8 cellular contexts compared by ENCODE assay signal in the genomic region with DNA sequence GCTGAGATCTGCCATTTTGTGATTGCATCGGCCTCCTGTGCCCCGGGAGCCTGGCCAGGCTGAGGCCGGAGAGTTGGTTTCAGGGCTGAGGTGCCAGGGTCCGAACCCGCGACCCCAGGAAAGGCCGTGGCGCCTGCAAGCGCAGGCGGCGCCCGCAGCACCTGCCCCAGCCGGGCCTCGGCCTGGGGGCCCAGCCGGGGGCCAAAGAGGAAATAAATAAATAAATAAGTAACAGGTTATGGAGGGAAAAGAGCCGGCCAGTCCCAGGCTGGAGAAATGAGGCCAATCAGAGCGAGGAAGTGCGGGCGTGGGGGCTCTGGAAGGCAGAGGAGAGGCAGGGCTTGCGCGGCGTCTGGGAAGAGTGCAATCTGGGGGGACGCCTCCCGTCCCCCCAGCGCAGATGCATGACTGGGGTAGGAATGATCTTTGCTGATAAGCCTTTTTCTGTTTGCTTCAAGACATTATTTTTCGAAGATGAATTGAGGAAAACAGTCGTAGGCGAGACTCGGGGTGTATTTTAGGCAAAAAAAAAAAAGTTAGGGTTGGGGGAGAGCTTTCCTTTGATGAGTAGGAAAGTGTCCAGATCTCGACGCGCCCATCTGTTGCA.
A peak's percentile ranks its signal among the peaks of the same experiment; 100 is the strongest.
DNase-seq lines count a peak whose midpoint lies in the region; ATAC-seq and TF ChIP-seq lines count a peak whose summit lies in the region.

No MANE protein-coding gene starts in this region.

- H3K4me2 ChIP-seq in mesenchymal stem cell (ENCODE audit: low read length, poor library complexity, severe bottlenecking) = peak overlapping the region; percentile 72

- TF ChIP-seq EP300 in transverse colon (IDR thresholded peaks at IDR 0.05; ENCODE audit: low read depth) = no peak

- H3K4me3 Mint-ChIP-seq in activated CD4-positive, alpha-beta T cell treated with anti-CD3 and anti-CD28 coated beads, Interleukin-2, amount 10 ng/mL, durations not matched to agents 24 days and 14 days = peak overlapping the region; percentile 89

- H4K91ac ChIP-seq in mesenchymal stem cell (ENCODE audit: low read length) = no peak overlapping the region

- H3K27me3 Mint-ChIP-seq in activated CD4-positive, alpha-beta T cell treated with anti-CD3 and anti-CD28 coated beads, Interleukin-2, amount 10 ng/mL, durations not matched to agents 24 days and 14 days = peaks cover 72% of the 10 kb centered on the region

- TF ChIP-seq CTCF in astrocyte of the cerebellum (IDR thresholded peaks at IDR 0.05; ENCODE audit: low read depth, low read length, missing control alignments) = no peak
- no peak for TF ChIP-seq CTCF in transverse colon (IDR thresholded peaks at IDR 0.05)

- no peak overlapping the region for H2BK12ac ChIP-seq in mesenchymal stem cell (ENCODE audit: low read length in 2 of 2)

- H3K23ac ChIP-seq in mesenchymal stem cell (ENCODE audit: low read length in 2 of 2) = no peak overlapping the region

- H3K36me3 Mint-ChIP-seq in activated CD4-positive, alpha-beta T cell treated with anti-CD3 and anti-CD28 coated beads, Interleukin-2, amount 10 ng/mL, durations not matched to agents 24 days and 14 days (ENCODE audit: low read depth) = peaks cover 12% of the 10 kb centered on the region

- H3K9ac ChIP-seq in mesenchymal stem cell (ENCODE audit: low read length) = no peak overlapping the region

- no peak overlapping the region for H4K8ac ChIP-seq in mesenchymal stem cell (ENCODE audit: low read length)

- no peak overlapping the region for H2BK120ac ChIP-seq in mesenchymal stem cell (ENCODE audit: low read depth, low read length)

- H3K79me1 ChIP-seq in mesenchymal stem cell (replicated peaks; ENCODE audit: low read length, poor library complexity, severe bottlenecking) = no peaks in the 10 kb centered on the region

- H2BK5ac ChIP-seq in mesenchymal stem cell (ENCODE audit: low read depth, low read length, poor library complexity, severe bottlenecking) = no peak overlapping the region

- WGBS in mesenchymal stem cell = 4% methylated on average over 29 of the region's 32 CpGs
- WGBS in transverse colon (ENCODE audit: low coverage in 1 of 2), 2 donors = 0 to 3% methylated on average over 10 to 32 of the region's 32 CpGs

- no peak overlapping the region for H2AFZ ChIP-seq in mesenchymal stem cell (ENCODE audit: low read depth, low read length)

- H2AK5ac ChIP-seq in mesenchymal stem cell (ENCODE audit: low read length, severe bottlenecking) = no peak overlapping the region

- peak overlapping the region; percentile 65 for H3K27ac Mint-ChIP-seq in activated CD4-positive, alpha-beta T cell treated with anti-CD3 and anti-CD28 coated beads, Interleukin-2, amount 10 ng/mL, durations not matched to agents 24 days and 14 days

- no peak for TF ChIP-seq POLR2A in transverse colon (IDR thresholded peaks at IDR 0.05)

- no peak overlapping the region for H3K18ac ChIP-seq in mesenchymal stem cell (ENCODE audit: low read depth in 1 of 2, low read length in 2 of 2)

- H3K9me3 Mint-ChIP-seq in activated CD4-positive, alpha-beta T cell treated with anti-CD3 and anti-CD28 coated beads, Interleukin-2, amount 10 ng/mL, durations not matched to agents 24 days and 14 days = peaks cover 9% of the 10 kb centered on the region

- H3K36me3 ChIP-seq in mesenchymal stem cell (ENCODE audit: control insufficient read depth in 1 of 2, insufficient read depth in 2 of 2, low read depth in 1 of 2, low read length in 2 of 2) (no peaks in the 10 kb centered on the region), transverse colon (no peaks in the 10 kb centered on the region)

- no peak overlapping the region for H2BK15ac ChIP-seq in mesenchymal stem cell (ENCODE audit: low read depth, poor library complexity, severe bottlenecking)

- H3K27ac ChIP-seq in mesenchymal stem cell (ENCODE audit: low read length, poor library complexity, severe bottlenecking) (no peak overlapping the region), transverse colon (peak overlapping the region; percentile 48 to 68 (median 64))

- H3K4me1 ChIP-seq in mesenchymal stem cell (ENCODE audit: control insufficient read depth, insufficient read depth, low read depth, low read length) (peaks cover 41% of the 10 kb centered on the region), transverse colon (peaks cover 15 to 37% (median 20%) of the 10 kb centered on the region in 4 donors)

- in situ Hi-C loops in astrocyte of the cerebellum (cut with HindIII; ENCODE audit: low sequenced_read_pairs) (no loop called here), transverse colon (cut with MboI; ENCODE audit: low pct_ligation_motif_present in 1 of 4, low pct_unique_long_range_greater_than_20kb in 1 of 4, low sequenced_read_pairs in 3 of 4) (no loop called here)

- intact Hi-C loops in activated CD4-positive, alpha-beta T cell treated with anti-CD3 and anti-CD28 coated beads, Interleukin-2, amount 10 ng/mL, durations not matched to agents 24 days and 14 days (cut with micrococcal nuclease) = loop anchor here (2.0 to 10.0 kb wide), 3 partner anchors 426 to 1130 kb away; no protein-coding TSS in a partner anchor
- intact Hi-C loops in transverse colon (cut with DNase I; ENCODE audit: low total_unique reads) = no loop called here

- no peak for ATAC-seq in HG03432 (IDR thresholded peaks at IDR 0.05; ENCODE audit: unreplicated experiment)
- ATAC-seq in GM21529 (IDR thresholded peaks at IDR 0.05; ENCODE audit: unreplicated experiment) = no peak

- H3K9me3 ChIP-seq in mesenchymal stem cell (ENCODE audit: control insufficient read depth, low read length) = no peaks in the 10 kb centered on the region
- H3K9me3 ChIP-seq in transverse colon = no peaks in the 10 kb centered on the region

- H3K4me3 ChIP-seq in astrocyte of the cerebellum (ENCODE audit: low read depth, low read length) (peak overlapping the region; percentile 47), mesenchymal stem cell (ENCODE audit: insufficient read depth in 1 of 2, low read depth in 1 of 2, low read length in 2 of 2) (peak overlapping the region in 1 of 2 experiments; percentile 76), transverse colon (peak overlapping the region; percentile 23 to 67 (median 45))

- H3K27me3 ChIP-seq in mesenchymal stem cell (ENCODE audit: control insufficient read depth in 1 of 2, insufficient read depth in 1 of 2, low read length in 2 of 2) = peaks cover 78 to 89% of the 10 kb centered on the region in 2 experiments
- H3K27me3 ChIP-seq in transverse colon = peaks cover 98% of the 10 kb centered on the region

- H3K4me1 Mint-ChIP-seq in activated CD4-positive, alpha-beta T cell treated with anti-CD3 and anti-CD28 coated beads, Interleukin-2, amount 10 ng/mL, durations not matched to agents 24 days and 14 days = peaks cover 21% of the 10 kb centered on the region

- no peak overlapping the region for H3K4ac ChIP-seq in mesenchymal stem cell (ENCODE audit: low read depth in 1 of 2, low read length in 2 of 2)

- DNase-seq in activated CD4-positive, alpha-beta T cell treated with anti-CD3 and anti-CD28 coated beads, Interleukin-2, amount 10 ng/mL, durations not matched to agents 24 days and 14 days = no peak
- no peak for DNase-seq in activated CD4-positive, alpha-beta T cell treated with anti-CD3 and anti-CD28 coated beads, Interleukin-2, amount 50 U/mL, for 4 hours
- DNase-seq in astrocyte of the cerebellum (ENCODE audit: low read depth) (no peak), mesenchymal stem cell (no peak), transverse colon (peak; percentile 25), NCI-H2029 (lab: John Stamatoyannopoulos, UW) (no peak)

- no peak overlapping the region for H3K14ac ChIP-seq in mesenchymal stem cell (ENCODE audit: low read length in 2 of 2)
